In the genomic region with DNA sequence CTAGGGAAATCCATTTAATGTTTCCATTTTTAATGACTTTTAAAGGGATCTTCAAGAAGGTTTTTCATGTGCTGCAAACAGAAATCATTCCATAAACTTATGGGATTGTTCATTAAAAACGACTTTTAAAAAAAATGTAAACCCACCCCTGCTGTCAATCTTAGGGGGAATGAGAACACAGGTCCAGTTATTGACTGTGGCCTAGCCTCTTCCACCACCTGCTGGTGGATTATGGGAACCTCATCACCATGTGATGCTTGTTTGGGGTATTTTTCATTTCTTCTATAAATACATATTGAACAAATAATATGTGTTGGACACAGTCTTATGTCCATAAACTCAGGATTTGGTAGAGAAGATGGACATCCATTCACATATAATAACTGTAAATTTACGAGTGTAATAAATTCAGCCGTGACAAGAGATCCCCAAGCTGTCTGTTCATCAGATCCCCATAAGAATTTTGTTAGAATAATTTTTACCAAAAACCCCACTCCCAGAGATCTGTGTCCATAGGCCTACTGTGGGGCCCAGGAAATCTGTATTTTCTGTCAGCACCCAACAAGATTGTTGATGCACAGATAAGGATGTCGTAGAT, we compare ENCODE assay signal across 7 cellular contexts. TPM values are rescaled to one million over a fixed set of nuclear protein-coding genes. Genes with fewer than 3 reads are reported as not detected.
DNase-seq lines count a peak whose midpoint lies in the region; ATAC-seq, FAIRE-seq and TF ChIP-seq lines count a peak whose summit lies in the region.

No MANE protein-coding gene starts in this region.

- TF ChIP-seq CTCF in tibial artery (IDR thresholded peaks at IDR 0.05) = peak; percentile 85 to 86

- H3K36me3 ChIP-seq in MG63 (no peaks in the 10 kb centered on the region), tibial artery (no peaks in the 10 kb centered on the region)

- no peak overlapping the region for H3K27ac ChIP-seq in tibial artery

- peak; percentile 50 for FAIRE-seq in endometrium (lab: Jason Lieb, UNC)

- H3K4me3 ChIP-seq in MG63 = no peak overlapping the region
- H3K4me3 ChIP-seq in tibial artery = no peak overlapping the region

- no peaks in the 10 kb centered on the region for H3K27me3 ChIP-seq in MG63
- no peaks in the 10 kb centered on the region for H3K27me3 ChIP-seq in tibial artery

- DNase-seq in GDM1 (lab: John Stamatoyannopoulos, UW) = peak; percentile 16
- DNase-seq in MG63 = peak; percentile 28
- peak; percentile 14 for DNase-seq in SKM-1 treated with dmso at 0.1 percent for 144 hours (lab: John Stamatoyannopoulos, UW; ENCODE audit: unreplicated experiment)
- DNase-seq in midbrain (lab: John Stamatoyannopoulos, UW) = peak; percentile 53
- no peak for DNase-seq in tibial artery

- intact Hi-C loops in tibial artery (cut with DNase I; ENCODE audit: low total_unique reads) = no loop called here

- H3K9me3 ChIP-seq in MG63 (no peaks in the 10 kb centered on the region), tibial artery (no peaks in the 10 kb centered on the region)

- H3K4me1 ChIP-seq in tibial artery = no peaks in the 10 kb centered on the region

- ATAC-seq in HG03521 (IDR thresholded peaks at IDR 0.05; ENCODE audit: unreplicated experiment) = no peak

RNA-seq across cellular contexts. Expression of a gene that starts 42.0 kb away (rescaled TPM):
- not detected in 2 replicates for total RNA-seq in MG63 (2014; rRNA removed; shearing (Covaris generic); ENCODE audit: low replicate concordance)

Comparison
In these comparisons a context has a peak if more than half of its experiments do, and no peak if none do; other contexts are left out.
1. DNase-seq: peak in GDM1 (single experiment), MG63 (single experiment), SKM-1 treated with dmso at 0.1 percent for 144 hours (single experiment) and midbrain (single experiment); none in tibial artery (0 of 2).